Comparison of ENCODE assay signal across 13 cellular contexts in genomic region chr17:45414997-45415881, GRCh38. TPM values are rescaled to one million over a fixed set of nuclear protein-coding genes. Genes with fewer than 3 reads are reported as not detected.
DNase-seq lines count a peak whose midpoint lies in the region; ATAC-seq and TF ChIP-seq lines count a peak whose summit lies in the region.
"Had no signal": no experiment of that assay in that cellular context is flagged by ENCODE, and none has a peak within 500 bp of the region (broad histone marks: within the 10 kb centered on the region; RNA-seq: fewer than 3 reads in every experiment).

No MANE protein-coding gene starts in this region.

- TF ChIP-seq CTCF in ascending aorta (IDR thresholded peaks at IDR 0.05), result no peak

- H3K27ac Mint-ChIP-seq in IgD-negative memory B cell (peak overlapping the region in 2 of 3 donors; percentile 24 to 63), naive B cell (peak overlapping the region in 3 of 6 donors; percentile 55 to 78 (median 72))

- no peaks in the 10 kb centered on the region for H3K27me3 ChIP-seq in ascending aorta

- DNase-seq in CD1c-positive myeloid dendritic cell (ENCODE audit: extremely low spot score) (peak; percentile 55), caudate nucleus (lab: John Stamatoyannopoulos, UW) (no peak), naive B cell (no peak), ascending aorta (ENCODE audit: low spot score in 2 of 2) (no peak), foreskin melanocyte (no peak), NCI-H1436 (lab: John Stamatoyannopoulos, UW) (no peak)
- DNase-seq: activated gamma-delta T cell, Caco-2, foreskin fibroblast, left ventricle myocardium inferior had no signal

- peaks cover 4% of the 10 kb centered on the region for H3K36me3 Mint-ChIP-seq in IgD-negative memory B cell
- H3K36me3 Mint-ChIP-seq in naive B cell, result no peaks in the 10 kb centered on the region

- H3K9me3 ChIP-seq in ascending aorta, result no peaks in the 10 kb centered on the region
- H3K9me3 ChIP-seq: Caco-2, left ventricle myocardium inferior had no signal

- no peaks in the 10 kb centered on the region for H3K4me1 ChIP-seq in ascending aorta

- no peaks in the 10 kb centered on the region for H3K9me3 Mint-ChIP-seq in IgD-negative memory B cell
- H3K9me3 Mint-ChIP-seq in naive B cell, result peaks cover 0 to 1% (median 0%) of the 10 kb centered on the region in 7 donors

- ATAC-seq in naive B cell (ENCODE audit: low read depth in 2 of 2), result no peak
- no peak for ATAC-seq in HG03520 (IDR thresholded peaks at IDR 0.05; ENCODE audit: unreplicated experiment)

- H3K27me3 Mint-ChIP-seq in IgD-negative memory B cell (no peaks in the 10 kb centered on the region), naive B cell (no peaks in the 10 kb centered on the region)

- no peak overlapping the region for H3K4me3 ChIP-seq in ascending aorta
- H3K4me3 ChIP-seq: left ventricle myocardium inferior had no signal

- peak overlapping the region in 3 of 4 donors; percentile 5 to 65 (median 37) for H3K4me3 Mint-ChIP-seq in IgD-negative memory B cell
- peak overlapping the region in 6 of 8 donors; percentile 3 to 70 (median 38) for H3K4me3 Mint-ChIP-seq in naive B cell

- H3K27ac ChIP-seq in caudate nucleus (ENCODE audit: low read depth, low read length) (peak overlapping the region; percentile 8), ascending aorta (no peak overlapping the region)
- H3K27ac ChIP-seq: HL-60, left ventricle myocardium inferior had no signal

- H3K36me3 ChIP-seq in ascending aorta, result no peaks in the 10 kb centered on the region
- H3K36me3 ChIP-seq: left ventricle myocardium inferior had no signal

- intact Hi-C loops in ascending aorta (cut with DNase I), result no loop called here

- H3K4me1 Mint-ChIP-seq in IgD-negative memory B cell (peaks cover 27 to 35% (median 34%) of the 10 kb centered on the region in 3 donors), naive B cell (peaks cover 40 to 50% (median 49%) of the 10 kb centered on the region in 3 donors)

RNA-seq across cellular contexts. Expression of gene ARHGAP27, which starts 17.4 kb away (rescaled TPM):
- polyA plus RNA-seq in IgD-negative memory B cell (65.3 TPM), naive B cell (ENCODE audit: low read depth in 6 of 6) (10 to 100 TPM; 32.3 to 76.2 (median 40.9) TPM)
- 80.6 TPM for total RNA-seq in ascending aorta
